ENCODE assay signal across 34 cellular contexts in the genomic region with DNA sequence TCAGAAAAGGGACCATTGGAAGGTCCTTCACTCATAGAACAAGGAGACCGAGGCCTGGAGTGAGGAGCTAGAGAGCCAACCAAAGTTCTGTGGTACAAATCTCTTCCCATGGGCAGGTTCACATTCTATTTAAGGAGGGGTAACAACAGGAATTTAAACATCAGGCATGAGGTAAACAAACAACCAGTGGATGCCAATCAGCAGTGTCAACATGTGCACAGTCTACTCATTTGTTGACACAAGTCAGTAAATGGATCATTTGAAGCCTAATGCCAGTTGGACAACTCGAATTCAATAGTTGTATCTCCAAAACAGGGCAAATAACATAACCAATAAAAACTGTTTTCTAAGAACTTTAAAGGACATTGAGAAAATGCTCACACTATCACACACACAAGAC. TPM values are rescaled to one million over a fixed set of nuclear protein-coding genes. Genes with fewer than 3 reads are reported as not detected.
A peak's percentile ranks its signal among the peaks of the same experiment; 100 is the strongest.
DNase-seq lines count a peak whose midpoint lies in the region; ATAC-seq and TF ChIP-seq lines count a peak whose summit lies in the region.
"Had no signal": no experiment of that assay in that cellular context is flagged by ENCODE, and none has a peak within 500 bp of the region (broad histone marks: within the 10 kb centered on the region; RNA-seq: fewer than 3 reads in every experiment).

No MANE protein-coding gene starts in this region.

- H3K9me3 Mint-ChIP-seq in CD4-positive, alpha-beta T cell: no peaks in the 10 kb centered on the region
- H3K9me3 Mint-ChIP-seq: mesothelial cell of epicardium had no signal

- H3K27ac ChIP-seq in CD4-positive, alpha-beta T cell (ENCODE audit: low read depth, low read length): no peak overlapping the region
- peak overlapping the region; percentile 62 for H3K27ac ChIP-seq in PC-3 (ENCODE audit: low read length)
- H3K27ac ChIP-seq: esophagus squamous epithelium, foreskin keratinocyte, heart left ventricle, neutrophil, sigmoid colon, stomach had no signal

- no peak overlapping the region for H3K4me3 Mint-ChIP-seq in CD4-positive, alpha-beta T cell
- H3K4me3 Mint-ChIP-seq: activated CD4-positive, alpha-beta T cell treated with anti-CD3 and anti-CD28 coated beads for 36 hours; CD14-positive monocyte; mesothelial cell of epicardium; naive B cell had no signal

- no peaks in the 10 kb centered on the region for H3K9me2 ChIP-seq in PC-3 (replicated peaks; ENCODE audit: low read length)

- no peak overlapping the region for H2AFZ ChIP-seq in PC-3 (ENCODE audit: low read length)

- no peaks in the 10 kb centered on the region for H3K9me3 ChIP-seq in CD4-positive, alpha-beta T cell (ENCODE audit: control insufficient read depth, low read length)
- H3K9me3 ChIP-seq in PC-3 (ENCODE audit: low read length): no peaks in the 10 kb centered on the region
- H3K9me3 ChIP-seq: esophagus squamous epithelium, heart left ventricle, neutrophil, sigmoid colon, stomach had no signal

- H3K27me3 ChIP-seq in CD4-positive, alpha-beta T cell (ENCODE audit: control insufficient read depth, insufficient read depth, low read length): no peaks in the 10 kb centered on the region
- H3K27me3 ChIP-seq in PC-3 (ENCODE audit: low read length): no peaks in the 10 kb centered on the region
- H3K27me3 ChIP-seq: esophagus squamous epithelium, foreskin keratinocyte, heart left ventricle, sigmoid colon, stomach had no signal

- H3K4me2 ChIP-seq in PC-3 (ENCODE audit: low read length): peak overlapping the region; percentile 52

- 0 out of 2 replicates have a peak, but pooled peaks cover 4% of the 10 kb centered on the region for H3K79me2 ChIP-seq in PC-3 (ENCODE audit: low read length)

- intact Hi-C loops in CD4-positive, alpha-beta T cell (cut with DNase I, micrococcal nuclease): loop anchor here in 1 of 2 experiments (5.0 kb wide), 1 partner anchor 67 kb away; no protein-coding TSS in a partner anchor
- intact Hi-C loops in PC-3 (cut with micrococcal nuclease): loop anchor here (2.0 kb wide), 1 partner anchor 41 kb away; no protein-coding TSS in a partner anchor

- no peak overlapping the region for H3K9ac ChIP-seq in PC-3 (ENCODE audit: low read length)

- BruUV-seq in PC-3 (replicated peaks; lab: Mats Ljungman, UMichigan): no TSS peak

- H3K27ac Mint-ChIP-seq in CD4-positive, alpha-beta T cell: peak overlapping the region; percentile 34
- H3K27ac Mint-ChIP-seq: activated CD4-positive, alpha-beta T cell treated with anti-CD3 and anti-CD28 coated beads for 36 hours; CD14-positive monocyte; mesothelial cell of epicardium had no signal

- no peaks in the 10 kb centered on the region for H3K36me3 ChIP-seq in PC-3 (ENCODE audit: low read depth, low read length)
- H3K36me3 ChIP-seq: esophagus squamous epithelium, heart left ventricle, neutrophil, sigmoid colon, stomach had no signal

- peaks cover 88% of the 10 kb centered on the region for H3K4me1 Mint-ChIP-seq in CD4-positive, alpha-beta T cell (ENCODE audit: low read depth)

- DNase-seq in DMS153 (lab: John Stamatoyannopoulos, UW): peak; percentile 13
- no peak for DNase-seq in DMS153 treated with DMSO at 0.1 percent for 48 hours (lab: John Stamatoyannopoulos, UW; ENCODE audit: unreplicated experiment)
- DNase-seq in CD4-positive, alpha-beta T cell: no peak
- peak; percentile 73 for DNase-seq in PC-3
- peak; percentile 18 for DNase-seq in kidney tubule cell (ENCODE audit: low spot score)
- DNase-seq in activated gamma-delta T cell treated with Interleukin-2 at 50 U/mL for 16 hours: no peak
- no peak for DNase-seq in epidermal melanocyte (ENCODE audit: insufficient read length, low spot score)
- DNase-seq: 8988T; activated CD4-positive, alpha-beta T cell treated with anti-CD3 and anti-CD28 coated beads for 36 hours; activated T-cell treated with anti-CD3 and anti-CD28 coated beads, Interleukin-2, amount 50 U/mL, for 1 hour; Calu3; central memory CD4-positive, alpha-beta T cell; cortex of kidney; EL; esophagus squamous epithelium; foreskin keratinocyte; H7; heart left ventricle; islet precursor cell; Kasumi-1; naive B cell; NCI-H1436; NCI-H2171; OCI-M1; posterior cingulate gyrus; sigmoid colon; stimulated activated CD4-positive, alpha-beta T cell treated with anti-CD3 and anti-CD28 coated beads, Interleukin-12 subunit alpha, Interleukin-12 subunit beta, amount 100 ng/mL, for 4 hours; stimulated activated CD4-positive, alpha-beta T cell treated with anti-CD3 and anti-CD28 coated beads, Interleukin-2, amount 100 ng/mL, for 48 hours; stomach had no signal

- no peak for ATAC-seq in CD4-positive, alpha-beta T cell (ENCODE audit: poor library complexity)
- peak; percentile 95 for ATAC-seq in PC-3
- ATAC-seq in activated CD4-positive, CD25-positive, alpha-beta regulatory T cell treated with anti-CD3 and anti-CD28 coated beads, Interleukin-2, amount 50 U/mL, for 24 hours: no peak
- ATAC-seq: activated CD4-positive, alpha-beta T cell treated with anti-CD3 and anti-CD28 coated beads for 36 hours; foreskin keratinocyte; heart left ventricle; Right ventricle myocardium inferior had no signal

- H3F3A ChIP-seq in PC-3 (ENCODE audit: low read length, unreplicated experiment): no peaks in the 10 kb centered on the region

- H3K4me1 ChIP-seq in PC-3 (ENCODE audit: insufficient read depth, low read length): peaks cover 12% of the 10 kb centered on the region

- H3K27me3 Mint-ChIP-seq in CD4-positive, alpha-beta T cell: no peaks in the 10 kb centered on the region
- H3K27me3 Mint-ChIP-seq: activated CD4-positive, alpha-beta T cell treated with anti-CD3 and anti-CD28 coated beads for 36 hours had no signal

- no peaks in the 10 kb centered on the region for H4K20me1 ChIP-seq in PC-3 (ENCODE audit: low read length)

- no peak for TF ChIP-seq CTCF in CD4-positive, alpha-beta T cell (IDR thresholded peaks at IDR 0.05)
- TF ChIP-seq CTCF in PC-3 (conservative IDR thresholded peaks at IDR 0.05; ENCODE audit: low read depth, low read length): no peak

- POLR2A ChIA-PET in CD4-positive, alpha-beta T cell (lab: Charles Lee): interaction anchor here (0.9 to 1.3 kb wide), 2 partner anchors 13 to 14 kb away, joined by 3 to 5 read pairs; no protein-coding TSS in a partner anchor
- POLR2A ChIA-PET in PC-3 (lab: Charles Lee; ENCODE audit: unreplicated experiment): no interaction called here

- H3K36me3 Mint-ChIP-seq in CD4-positive, alpha-beta T cell (ENCODE audit: low read depth): no peaks in the 10 kb centered on the region
- H3K36me3 Mint-ChIP-seq: CD14-positive monocyte, mesothelial cell of epicardium had no signal

- H3K4me3 ChIP-seq in PC-3 (ENCODE audit: low read length): no peak overlapping the region
- H3K4me3 ChIP-seq: esophagus squamous epithelium, heart left ventricle, sigmoid colon, stomach had no signal

- CTCF ChIA-PET in CD4-positive, alpha-beta T cell (lab: Charles Lee): interaction anchor here (0.9 kb wide), 1 partner anchor 23 kb away, joined by 3 read pairs; no protein-coding TSS in a partner anchor
- CTCF ChIA-PET in PC-3 (lab: Charles Lee): interaction anchor here (0.6 kb wide), 1 partner anchor 40 kb away, joined by 3 read pairs; no protein-coding TSS in a partner anchor

RNA-seq across cellular contexts. Expression of gene DOCK9, which starts 6.3 kb away (rescaled TPM):
- 10 to 100 TPM; 76.3 to 79.3 TPM for total RNA-seq in CD4-positive, alpha-beta T cell
- 31.7 and 36.5 TPM in 2 replicates for total RNA-seq in PC-3 (2014; rRNA removed)

Comparison
In these comparisons a context has a peak if more than half of its experiments do, and no peak if none do; other contexts are left out.
1. DNase-seq: peak in DMS153 (single experiment), PC-3 (single experiment) and kidney tubule cell (single experiment); none in DMS153 treated with DMSO at 0.1 percent for 48 hours (single experiment), CD4-positive, alpha-beta T cell (0 of 10), activated gamma-delta T cell treated with Interleukin-2 at 50 U/mL for 16 hours (single experiment) and epidermal melanocyte (single experiment).